In genomic region chr1:237953238-237953637, GRCh38 we compare ENCODE assay signal across 17 cellular contexts.
DNase-seq lines count a peak whose midpoint lies in the region; ATAC-seq and TF ChIP-seq lines count a peak whose summit lies in the region.
"Had no signal": no experiment of that assay in that cellular context is flagged by ENCODE, and none has a peak within 500 bp of the region (broad histone marks: within the 10 kb centered on the region; RNA-seq: fewer than 3 reads in every experiment).

No MANE protein-coding gene starts in this region.

- DNase-seq in NCI-H1092 treated with DMSO at 0.1 percent for 48 hours (lab: John Stamatoyannopoulos, UW) (peak; percentile 17), NCI-H1092 (lab: John Stamatoyannopoulos, UW) (no peak), M059J (ENCODE audit: low read depth) (peak; percentile 1), mammary epithelial cell (peak; percentile 43), pons (ENCODE audit: low spot score) (peak; percentile 9), ascending aorta (ENCODE audit: low spot score in 2 of 2) (no peak)
- no peak for DNase-seq in NK-92 treated with Interleukin-12 subunit alpha and Interleukin-12 subunit beta, amount 100 ng/mL, for 24 hours (lab: John Stamatoyannopoulos, UW)
- DNase-seq in stimulated activated effector memory CD8-positive, alpha-beta T cell treated with anti-CD3 and anti-CD28 coated beads, Interleukin-12 subunit alpha, Interleukin-12 subunit beta, amount 100 ng/mL, for 72 hours (ENCODE audit: low spot score in 2 of 2), result no peak
- DNase-seq: CD8-positive, alpha-beta memory T cell; GDM1; left cardiac atrium; naive B cell; NCI-H2107 had no signal

- no peaks in the 10 kb centered on the region for H4K20me1 ChIP-seq in mammary epithelial cell (ENCODE audit: insufficient read depth, low read length)

- in situ Hi-C loops in mammary epithelial cell (cut with MboI; ENCODE audit: low sequenced_read_pairs in 2 of 2), result no loop called here

- CTCF ChIA-PET in mammary epithelial cell (lab: Charles Lee; ENCODE audit: low non-redundant PET), result interaction anchor here (0.6 kb wide), 1 partner anchor 89 kb away, joined by 3 read pairs; no protein-coding TSS in a partner anchor

- H3K4me1 Mint-ChIP-seq in stimulated activated effector memory CD8-positive, alpha-beta T cell treated with anti-CD3 and anti-CD28 coated beads, Interleukin-12 subunit alpha, Interleukin-12 subunit beta, amount 100 ng/mL, for 72 hours, result no peaks in the 10 kb centered on the region
- H3K4me1 Mint-ChIP-seq: CD8-positive, alpha-beta memory T cell; naive B cell had no signal

- 38% methylated on average over 7 of the region's 7 CpGs for WGBS in mammary epithelial cell (ENCODE audit: low coverage, missing lambda C conversion rate)

- no peak overlapping the region for H3K27ac Mint-ChIP-seq in stimulated activated effector memory CD8-positive, alpha-beta T cell treated with anti-CD3 and anti-CD28 coated beads, Interleukin-12 subunit alpha, Interleukin-12 subunit beta, amount 100 ng/mL, for 72 hours
- H3K27ac Mint-ChIP-seq: activated T-helper 2 cell treated with anti-CD3 and anti-CD28 coated beads, Interferon-gamma antibody, Interleukin-2, Interleukin-4, amounts not matched to agents 10 μg/mL and 5 μg/mL and 100 μg/mL, durations not matched to agents 14 hours and 24 hours and 36 hours; CD8-positive, alpha-beta memory T cell; naive B cell had no signal

- H3K9me3 Mint-ChIP-seq in stimulated activated effector memory CD8-positive, alpha-beta T cell treated with anti-CD3 and anti-CD28 coated beads, Interleukin-12 subunit alpha, Interleukin-12 subunit beta, amount 100 ng/mL, for 72 hours, result no peaks in the 10 kb centered on the region
- H3K9me3 Mint-ChIP-seq: activated T-helper 2 cell treated with anti-CD3 and anti-CD28 coated beads, Interferon-gamma antibody, Interleukin-2, Interleukin-4, amounts not matched to agents 10 μg/mL and 5 μg/mL and 100 μg/mL, durations not matched to agents 14 hours and 24 hours and 36 hours had no signal

- no peak overlapping the region for H3K4me3 Mint-ChIP-seq in stimulated activated effector memory CD8-positive, alpha-beta T cell treated with anti-CD3 and anti-CD28 coated beads, Interleukin-12 subunit alpha, Interleukin-12 subunit beta, amount 100 ng/mL, for 72 hours
- H3K4me3 Mint-ChIP-seq: CD8-positive, alpha-beta memory T cell; naive B cell had no signal

- no peaks in the 10 kb centered on the region for H3K4me1 ChIP-seq in mammary epithelial cell (ENCODE audit: insufficient read depth, low read length)
- no peaks in the 10 kb centered on the region for H3K4me1 ChIP-seq in ascending aorta
- H3K4me1 ChIP-seq: A549 had no signal

- intact Hi-C loops in mammary epithelial cell (cut with micrococcal nuclease), result loop anchor here (1.0 to 10.0 kb wide), 3 partner anchors 89 to 300 kb away; no protein-coding TSS in a partner anchor
- intact Hi-C loops in ascending aorta (cut with DNase I), result no loop called here

- BruUV-seq in mammary epithelial cell (replicated peaks; lab: Mats Ljungman, UMichigan), result no TSS peak

- H2AFZ ChIP-seq in mammary epithelial cell (ENCODE audit: low read depth, low read length), result no peak overlapping the region

- H3K9ac ChIP-seq in mammary epithelial cell (ENCODE audit: insufficient read depth, low read length), result no peak overlapping the region

- H3K36me3 ChIP-seq in mammary epithelial cell (ENCODE audit: insufficient read depth, low read length) (no peaks in the 10 kb centered on the region), ascending aorta (no peaks in the 10 kb centered on the region)

- no peak overlapping the region for H3K27ac ChIP-seq in mammary epithelial cell (ENCODE audit: insufficient read depth, low read depth, low read length)
- H3K27ac ChIP-seq in ascending aorta, result no peak overlapping the region
- H3K27ac ChIP-seq: A549, epithelial cell of prostate, HL-60 had no signal

- no peaks in the 10 kb centered on the region for H3K9me3 ChIP-seq in mammary epithelial cell (replicated peaks; ENCODE audit: insufficient read depth, low read length)
- H3K9me3 ChIP-seq in ascending aorta, result no peaks in the 10 kb centered on the region
- H3K9me3 ChIP-seq: A549 had no signal

- H3K36me3 Mint-ChIP-seq in stimulated activated effector memory CD8-positive, alpha-beta T cell treated with anti-CD3 and anti-CD28 coated beads, Interleukin-12 subunit alpha, Interleukin-12 subunit beta, amount 100 ng/mL, for 72 hours, result no peaks in the 10 kb centered on the region
- H3K36me3 Mint-ChIP-seq: CD8-positive, alpha-beta memory T cell; naive B cell had no signal

- H3K27me3 ChIP-seq in mammary epithelial cell (ENCODE audit: insufficient read depth, low read length) (no peaks in the 10 kb centered on the region), ascending aorta (no peaks in the 10 kb centered on the region)

- dilution Hi-C loops in mammary epithelial cell (cut with HindIII; ENCODE audit: low sequenced_read_pairs), result no loop called here

- no peak overlapping the region for H3K4me3 ChIP-seq in mammary epithelial cell (replicated peaks in 1 of 3; ENCODE audit: insufficient read depth in 1 of 3, low read depth in 2 of 3, low read length in 3 of 3)
- no peak overlapping the region for H3K4me3 ChIP-seq in ascending aorta
- H3K4me3 ChIP-seq: A549 had no signal

- ATAC-seq in stimulated activated effector memory CD8-positive, alpha-beta T cell treated with anti-CD3 and anti-CD28 coated beads, Interleukin-12 subunit alpha, Interleukin-12 subunit beta, amount 100 ng/mL, for 72 hours, result no peak
- ATAC-seq: A549, left cardiac atrium had no signal

- TF ChIP-seq CTCF in mammary epithelial cell (conservative IDR thresholded peaks at IDR 0.05 in 1 of 2, IDR thresholded peaks at IDR 0.05 in 1 of 2; ENCODE audit: extremely low read depth in 1 of 2, insufficient read depth in 1 of 2, low read depth in 1 of 2, low read length in 2 of 2), result peak; percentile 35 to 81
- TF ChIP-seq CTCF in ascending aorta (IDR thresholded peaks at IDR 0.05), result no peak

- H3K4me2 ChIP-seq in mammary epithelial cell (ENCODE audit: insufficient read depth, low read depth, low read length), result no peak overlapping the region
- H3K4me2 ChIP-seq: A549 had no signal

- H3K79me2 ChIP-seq in mammary epithelial cell (ENCODE audit: insufficient read depth, low read length), result no peaks in the 10 kb centered on the region

Comparison
In these comparisons a context has a peak if more than half of its experiments do, and no peak if none do; other contexts are left out.
1. DNase-seq: peak in NCI-H1092 treated with DMSO at 0.1 percent for 48 hours (single experiment), M059J (single experiment), mammary epithelial cell (single experiment) and pons (single experiment); none in NCI-H1092 (single experiment), NK-92 treated with Interleukin-12 subunit alpha and Interleukin-12 subunit beta, amount 100 ng/mL, for 24 hours (single experiment), stimulated activated effector memory CD8-positive, alpha-beta T cell treated with anti-CD3 and anti-CD28 coated beads, Interleukin-12 subunit alpha, Interleukin-12 subunit beta, amount 100 ng/mL, for 72 hours (0 of 2) and ascending aorta (0 of 2).
2. CTCF ChIP-seq: peak in mammary epithelial cell (2 of 2); none in ascending aorta (0 of 3).